Comparison of ENCODE assay signal across 9 cellular contexts in the genomic region with DNA sequence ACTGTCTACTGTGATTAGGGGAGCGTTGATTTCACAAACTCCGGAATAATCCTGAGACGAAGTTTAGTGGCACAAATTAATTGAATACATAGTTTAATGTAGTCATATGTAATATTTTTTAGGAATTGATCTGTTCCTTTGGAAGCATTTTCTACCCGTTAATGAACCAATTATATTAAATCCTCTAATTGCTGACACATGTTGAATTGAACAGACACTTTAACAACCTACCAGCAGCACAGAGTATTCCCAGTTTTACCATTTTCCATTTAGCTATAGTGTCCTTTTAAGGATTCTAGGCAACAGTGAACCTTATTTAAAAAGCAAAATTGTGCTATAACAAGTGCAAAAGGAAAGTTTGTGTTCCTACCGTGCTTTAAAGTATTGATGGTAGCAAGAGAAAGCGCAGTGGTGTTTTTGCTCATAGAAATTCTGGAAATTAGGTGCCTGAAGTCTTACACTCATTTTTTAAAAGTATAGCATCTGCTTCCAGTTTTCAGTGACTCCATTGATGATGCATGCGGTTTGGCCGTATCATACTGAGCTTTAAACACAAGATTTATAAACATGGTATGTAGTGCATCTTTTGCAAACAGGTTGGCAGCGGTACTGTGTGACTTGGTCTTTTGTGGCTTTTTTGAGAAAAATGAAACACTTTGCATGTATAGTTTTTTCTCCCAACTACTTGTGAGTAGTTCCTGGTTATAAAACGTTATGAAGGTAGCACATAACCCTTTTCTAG. TPM values are rescaled to one million over a fixed set of nuclear protein-coding genes. Genes with fewer than 3 reads are reported as not detected.
DNase-seq lines count a peak whose midpoint lies in the region; ATAC-seq lines count a peak whose summit lies in the region.
"Had no signal": no experiment of that assay in that cellular context is flagged by ENCODE, and none has a peak within 500 bp of the region (broad histone marks: within the 10 kb centered on the region; RNA-seq: fewer than 3 reads in every experiment).

No MANE protein-coding gene starts in this region.

- H3K4me1 Mint-ChIP-seq in activated CD8-positive, alpha-beta memory T cell treated with anti-CD3 and anti-CD28 coated beads, Interleukin-2, amount 10 ng/mL, durations not matched to agents 7 days and 5 days: peaks cover 21% of the 10 kb centered on the region
- peaks cover 24% of the 10 kb centered on the region for H3K4me1 Mint-ChIP-seq in activated naive CD8-positive, alpha-beta T cell treated with anti-CD3 and anti-CD28 coated beads, Interleukin-2, amount 10 ng/mL, durations not matched to agents 7 days and 5 days

- peak overlapping the region; percentile 100 for H3K27ac ChIP-seq in temporal lobe (ENCODE audit: low read depth, low read length)

- POLR2A ChIA-PET in activated naive CD8-positive, alpha-beta T cell treated with anti-CD3 and anti-CD28 coated beads, Interleukin-2, amount 10 ng/mL, durations not matched to agents 7 days and 5 days (lab: Charles Lee): interaction anchor here (1.2 kb wide), 2 partner anchors 39 to 47 kb away, joined by 3 to 5 read pairs; no protein-coding TSS in a partner anchor

- H3K4me3 Mint-ChIP-seq in activated CD8-positive, alpha-beta memory T cell treated with anti-CD3 and anti-CD28 coated beads, Interleukin-2, amount 10 ng/mL, durations not matched to agents 7 days and 5 days: peak overlapping the region; percentile 90
- peak overlapping the region; percentile 92 for H3K4me3 Mint-ChIP-seq in activated naive CD8-positive, alpha-beta T cell treated with anti-CD3 and anti-CD28 coated beads, Interleukin-2, amount 10 ng/mL, durations not matched to agents 7 days and 5 days

- H3K36me3 Mint-ChIP-seq in activated CD8-positive, alpha-beta memory T cell treated with anti-CD3 and anti-CD28 coated beads, Interleukin-2, amount 10 ng/mL, durations not matched to agents 7 days and 5 days: peaks cover 41% of the 10 kb centered on the region
- H3K36me3 Mint-ChIP-seq in activated naive CD8-positive, alpha-beta T cell treated with anti-CD3 and anti-CD28 coated beads, Interleukin-2, amount 10 ng/mL, durations not matched to agents 7 days and 5 days: peaks cover 32% of the 10 kb centered on the region

- peak; percentile 40 for DNase-seq in activated CD8-positive, alpha-beta memory T cell treated with anti-CD3 and anti-CD28 coated beads, Interleukin-2, amount 10 ng/mL, durations not matched to agents 7 days and 5 days
- DNase-seq in activated CD8-positive, alpha-beta memory T cell treated with anti-CD3 and anti-CD28 coated beads for 24 hours: no peak
- no peak for DNase-seq in activated naive CD8-positive, alpha-beta T cell treated with anti-CD3 and anti-CD28 coated beads, Interleukin-2, amount 10 ng/mL, durations not matched to agents 7 days and 5 days
- DNase-seq in iris pigment epithelial cell (ENCODE audit: low read depth) (peak; percentile 64), NCI-H2196 treated with DMSO at 0.1 percent for 48 hours (lab: John Stamatoyannopoulos, UW; ENCODE audit: unreplicated experiment) (no peak), ureter (ENCODE audit: low spot score) (no peak)
- DNase-seq in activated effector memory CD4-positive, alpha-beta T cell treated with anti-CD3 and anti-CD28 coated beads, Interleukin-2, amount 50 U/mL, for 16 hours: no peak
- DNase-seq: DMS153 had no signal

- ATAC-seq in activated CD8-positive, alpha-beta memory T cell treated with anti-CD3 and anti-CD28 coated beads, Interleukin-2, amount 10 ng/mL, durations not matched to agents 7 days and 5 days: no peak
- no peak for ATAC-seq in activated naive CD8-positive, alpha-beta T cell treated with anti-CD3 and anti-CD28 coated beads, Interleukin-2, amount 10 ng/mL, durations not matched to agents 7 days and 5 days (ENCODE audit: low read depth)

- H3K27ac Mint-ChIP-seq in activated CD8-positive, alpha-beta memory T cell treated with anti-CD3 and anti-CD28 coated beads, Interleukin-2, amount 10 ng/mL, durations not matched to agents 7 days and 5 days: peak overlapping the region; percentile 100
- H3K27ac Mint-ChIP-seq in activated naive CD8-positive, alpha-beta T cell treated with anti-CD3 and anti-CD28 coated beads, Interleukin-2, amount 10 ng/mL, durations not matched to agents 7 days and 5 days: peak overlapping the region; percentile 100

- H3K9me3 Mint-ChIP-seq in activated CD8-positive, alpha-beta memory T cell treated with anti-CD3 and anti-CD28 coated beads, Interleukin-2, amount 10 ng/mL, durations not matched to agents 7 days and 5 days (ENCODE audit: low read depth): no peaks in the 10 kb centered on the region
- no peaks in the 10 kb centered on the region for H3K9me3 Mint-ChIP-seq in activated naive CD8-positive, alpha-beta T cell treated with anti-CD3 and anti-CD28 coated beads, Interleukin-2, amount 10 ng/mL, durations not matched to agents 7 days and 5 days

- CTCF ChIA-PET in activated CD8-positive, alpha-beta memory T cell treated with anti-CD3 and anti-CD28 coated beads, Interleukin-2, amount 10 ng/mL, durations not matched to agents 7 days and 5 days (lab: Charles Lee): no interaction called here

- no peaks in the 10 kb centered on the region for H3K27me3 Mint-ChIP-seq in activated CD8-positive, alpha-beta memory T cell treated with anti-CD3 and anti-CD28 coated beads, Interleukin-2, amount 10 ng/mL, durations not matched to agents 7 days and 5 days
- H3K27me3 Mint-ChIP-seq in activated naive CD8-positive, alpha-beta T cell treated with anti-CD3 and anti-CD28 coated beads, Interleukin-2, amount 10 ng/mL, durations not matched to agents 7 days and 5 days: no peaks in the 10 kb centered on the region

RNA-seq across cellular contexts. Expression of a gene that starts 1.8 kb away (rescaled TPM):
- total RNA-seq in activated CD8-positive, alpha-beta memory T cell treated with anti-CD3 and anti-CD28 coated beads, Interleukin-2, amount 10 ng/mL, durations not matched to agents 7 days and 5 days: 100 to 1,000 TPM; 198 to 253 TPM
- total RNA-seq in activated naive CD8-positive, alpha-beta T cell treated with anti-CD3 and anti-CD28 coated beads, Interleukin-2, amount 10 ng/mL, durations not matched to agents 7 days and 5 days: 100 to 1,000 TPM; 213 to 225 TPM
- total RNA-seq in temporal lobe: 239 TPM
- total RNA-seq in ureter: 247 TPM

Comparison
In these comparisons a context has a peak if more than half of its experiments do, and no peak if none do; other contexts are left out.
1. DNase-seq: peak in activated CD8-positive, alpha-beta memory T cell treated with anti-CD3 and anti-CD28 coated beads, Interleukin-2, amount 10 ng/mL, durations not matched to agents 7 days and 5 days (single experiment) and iris pigment epithelial cell (single experiment); none in activated CD8-positive, alpha-beta memory T cell treated with anti-CD3 and anti-CD28 coated beads for 24 hours (single experiment), activated naive CD8-positive, alpha-beta T cell treated with anti-CD3 and anti-CD28 coated beads, Interleukin-2, amount 10 ng/mL, durations not matched to agents 7 days and 5 days (single experiment), NCI-H2196 treated with DMSO at 0.1 percent for 48 hours (single experiment), activated effector memory CD4-positive, alpha-beta T cell treated with anti-CD3 and anti-CD28 coated beads, Interleukin-2, amount 50 U/mL, for 16 hours (single experiment) and ureter (single experiment).